In the genomic region with DNA sequence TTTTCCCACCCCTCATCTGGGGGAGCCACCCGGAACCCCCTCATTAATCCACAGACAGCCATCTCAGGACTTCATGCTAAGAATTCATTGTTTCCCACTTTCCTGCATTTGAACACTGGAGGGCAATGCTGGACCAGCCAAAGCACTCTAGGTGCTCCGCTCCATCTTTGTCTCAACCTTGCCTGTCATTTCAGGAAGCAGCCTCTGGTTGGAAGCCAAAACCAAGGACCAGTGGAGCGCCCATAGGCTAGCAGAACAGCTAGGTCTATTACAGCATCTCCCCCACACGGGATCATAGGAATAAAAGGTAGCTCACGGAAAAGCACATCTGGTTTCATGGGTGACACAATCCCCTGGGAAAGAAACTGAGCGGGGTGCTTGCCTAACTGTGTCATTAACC, we compare ENCODE assay signal across 8 cellular contexts.
DNase-seq lines count a peak whose midpoint lies in the region; ATAC-seq, FAIRE-seq and TF ChIP-seq lines count a peak whose summit lies in the region.

No MANE protein-coding gene starts in this region.

- FAIRE-seq in K562 (lab: Jason Lieb, UNC), result peak; percentile 42

- H3K79me2 ChIP-seq in K562 (ENCODE audit: control insufficient read depth, insufficient read depth, low read length), result no peaks in the 10 kb centered on the region
- H3K79me2 ChIP-seq in smooth muscle cell (ENCODE audit: low read depth), result no peaks in the 10 kb centered on the region

- TF ChIP-seq RAD21 in K562 (CRISPR knock-in tag; conservative IDR thresholded peaks at IDR 0.05 in 1 of 2, IDR thresholded peaks at IDR 0.05 in 1 of 2), result peak; percentile 96 to 98

- TF ChIP-seq CTCF in K562 (IDR thresholded peaks at IDR 0.05 in 2 of 3, conservative IDR thresholded peaks at IDR 0.05 in 1 of 3; ENCODE audit: insufficient read depth in 2 of 3, low read depth in 1 of 3, low read length in 3 of 3) (peak; percentile 67 to 88 (median 79)), smooth muscle cell (IDR thresholded peaks at IDR 0.05; ENCODE audit: borderline replicate concordance, insufficient read depth, poor library complexity, severe bottlenecking) (peak; percentile 74)

- CTCF ChIA-PET in K562 (lab: Yijun Ruan, JAX; ENCODE audit: low intra/inter-chr PET ratio), result interaction anchor here (0.7 to 2.3 kb wide), 5 partner anchors 47 to 261 kb away, joined by 3 to 33 read pairs (median 4); no protein-coding TSS in a partner anchor

- in situ Hi-C loops in K562 (cut with MboI), result loop anchor here (5.0 to 10.0 kb wide), 2 partner anchors 80 to 263 kb away; no protein-coding TSS in a partner anchor

- 0% methylated on average over 6 of the region's 6 CpGs for WGBS in K562 (ENCODE audit: insufficient coverage, low coverage, missing lambda C conversion rate)
- WGBS in smooth muscle cell (ENCODE audit: low lambda C conversion rate), result 51% methylated on average over 6 of the region's 6 CpGs

- no peaks in the 10 kb centered on the region for H3K9me3 ChIP-seq in BLaER1 treated with 17β-estradiol and CSF1 and Interleukin-3, amounts not matched to agents 10 nM and 100 nM (replicated peaks in 1 of 11)
- H3K9me3 ChIP-seq in K562 (replicated peaks; ENCODE audit: control insufficient read depth, insufficient read depth, low read depth, low read length), result no peaks in the 10 kb centered on the region
- no peaks in the 10 kb centered on the region for H3K9me3 ChIP-seq in smooth muscle cell (replicated peaks; ENCODE audit: low read depth)

- H3K4me1 ChIP-seq in BLaER1 treated with 17β-estradiol and CSF1 and Interleukin-3, amounts not matched to agents 10 nM and 100 nM, result peaks cover 0 to 70% (median 43%) of the 10 kb centered on the region in 10 experiments; a peak in 16 of 20 replicates
- H3K4me1 ChIP-seq in K562 (replicated peaks in 1 of 2; ENCODE audit: control insufficient read depth in 2 of 2, insufficient read depth in 2 of 2, low read length in 2 of 2) (no peaks in the 10 kb centered on the region), smooth muscle cell (ENCODE audit: low read depth) (no peaks in the 10 kb centered on the region)

- H3K4me2 ChIP-seq in BLaER1 treated with 17β-estradiol and CSF1 and Interleukin-3, amounts not matched to agents 10 nM and 100 nM, result peak overlapping the region in 10 of 11 experiments; percentile 18 to 85 (median 62); a peak in 19 of 22 replicates
- H3K4me2 ChIP-seq in K562 (ENCODE audit: insufficient read depth, low read length) (no peak overlapping the region), smooth muscle cell (no peak overlapping the region)

- H3K36me3 ChIP-seq in BLaER1 treated with 17β-estradiol and CSF1 and Interleukin-3, amounts not matched to agents 10 nM and 100 nM, result no peaks in the 10 kb centered on the region
- no peaks in the 10 kb centered on the region for H3K36me3 ChIP-seq in K562 (ENCODE audit: control insufficient read depth, insufficient read depth, low read length)
- no peaks in the 10 kb centered on the region for H3K36me3 ChIP-seq in smooth muscle cell (ENCODE audit: low read depth)

- H3F3A ChIP-seq in smooth muscle cell (ENCODE audit: low read depth), result peaks cover 8% of the 10 kb centered on the region

- intact Hi-C loops in K562 (cut with micrococcal nuclease), result loop anchor here (1.0 to 10.0 kb wide), 2 partner anchors 79 to 163 kb away; no protein-coding TSS in a partner anchor

- peaks cover 0 to 21% (median 9%) of the 10 kb centered on the region in 11 experiments; a peak in 9 of 22 replicates for H3K27me3 ChIP-seq in BLaER1 treated with 17β-estradiol and CSF1 and Interleukin-3, amounts not matched to agents 10 nM and 100 nM
- H3K27me3 ChIP-seq in K562 (ENCODE audit: control insufficient read depth in 2 of 2, insufficient read depth in 2 of 2, low read length in 2 of 2) (peaks cover 2 to 4% of the 10 kb centered on the region in 2 experiments; a peak in 3 of 5 replicates), smooth muscle cell (ENCODE audit: low read depth) (no peaks in the 10 kb centered on the region)

- DNase-seq in NCI-H2227 (lab: John Stamatoyannopoulos, UW; ENCODE audit: unreplicated experiment), result peak; percentile 54
- DNase-seq in K562 (ENCODE audit: extremely low read depth in 1 of 4, low spot score in 3 of 4), result peak; percentile 19 to 62 (median 30)
- DNase-seq in iPS-NIHi11 (ENCODE audit: low spot score), result peak; percentile 76
- peak; percentile 4 for DNase-seq in smooth muscle cell (lab: John Stamatoyannopoulos, UW; ENCODE audit: unreplicated experiment)
- DNase-seq in NCI-H187 (lab: John Stamatoyannopoulos, UW), result no peak
- no peak for DNase-seq in effector CD8-positive, alpha-beta T cell (lab: John Stamatoyannopoulos, UW)

- peak overlapping the region in 4 of 11 experiments; percentile 23 to 44 (median 30); a peak in 3 of 22 replicates for H3K9ac ChIP-seq in BLaER1 treated with 17β-estradiol and CSF1 and Interleukin-3, amounts not matched to agents 10 nM and 100 nM
- H3K9ac ChIP-seq in K562 (ENCODE audit: insufficient read depth in 1 of 2, low read depth in 2 of 2, low read length in 2 of 2) (no peak overlapping the region), smooth muscle cell (ENCODE audit: low read depth) (no peak overlapping the region)

- no peaks in the 10 kb centered on the region for H4K20me1 ChIP-seq in BLaER1 treated with 17β-estradiol and CSF1 and Interleukin-3, amounts not matched to agents 10 nM and 100 nM
- H4K20me1 ChIP-seq in K562 (replicated peaks; ENCODE audit: control insufficient read depth, insufficient read depth, low read length) (no peaks in the 10 kb centered on the region), smooth muscle cell (ENCODE audit: low read depth) (no peaks in the 10 kb centered on the region)

- BruUV-seq in K562 (replicated peaks; lab: Mats Ljungman, UMichigan), result no TSS peak

- H2AFZ ChIP-seq in K562 (ENCODE audit: low read depth, low read length), result no peak overlapping the region
- H2AFZ ChIP-seq in smooth muscle cell (ENCODE audit: low read depth), result no peak overlapping the region

- no peaks in the 10 kb centered on the region for H3K9me1 ChIP-seq in K562 (ENCODE audit: control insufficient read depth, insufficient read depth, low read length)

- ATAC-seq in GM21367 (IDR thresholded peaks at IDR 0.05; ENCODE audit: unreplicated experiment) (peak; percentile 42), K562 (peak; percentile 71)

- no peak for TF ChIP-seq POLR2A in K562 (conservative IDR thresholded peaks at IDR 0.05)

- POLR2A ChIA-PET in K562 (lab: Yijun Ruan, JAX), result interaction anchor here (0.6 kb wide), 1 partner anchor 79 kb away, joined by 3 read pairs; no protein-coding TSS in a partner anchor

- H3K27ac ChIP-seq in BLaER1 treated with 17β-estradiol and CSF1 and Interleukin-3, amounts not matched to agents 10 nM and 100 nM, result peak overlapping the region in 8 of 11 experiments; percentile 14 to 64 (median 46); a peak in 12 of 22 replicates
- H3K27ac ChIP-seq in K562 (ENCODE audit: extremely low read depth, low read depth, low read length), result no peak overlapping the region
- no peak overlapping the region for H3K27ac ChIP-seq in smooth muscle cell (ENCODE audit: low read depth)

- no peak for TF ChIP-seq EP300 in K562 (IDR thresholded peaks at IDR 0.05; ENCODE audit: low read length)

- H3K4me3 ChIP-seq in BLaER1 treated with 17β-estradiol and CSF1 and Interleukin-3, amounts not matched to agents 10 nM and 100 nM, result no peak overlapping the region
- no peak overlapping the region for H3K4me3 ChIP-seq in K562
- no peak overlapping the region for H3K4me3 ChIP-seq in smooth muscle cell

TF ChIP-seq in K562, 482 proteins besides CTCF, POLR2A, EP300 and RAD21 (continues in another document):
- TF ChIP-seq, protein P1, sequence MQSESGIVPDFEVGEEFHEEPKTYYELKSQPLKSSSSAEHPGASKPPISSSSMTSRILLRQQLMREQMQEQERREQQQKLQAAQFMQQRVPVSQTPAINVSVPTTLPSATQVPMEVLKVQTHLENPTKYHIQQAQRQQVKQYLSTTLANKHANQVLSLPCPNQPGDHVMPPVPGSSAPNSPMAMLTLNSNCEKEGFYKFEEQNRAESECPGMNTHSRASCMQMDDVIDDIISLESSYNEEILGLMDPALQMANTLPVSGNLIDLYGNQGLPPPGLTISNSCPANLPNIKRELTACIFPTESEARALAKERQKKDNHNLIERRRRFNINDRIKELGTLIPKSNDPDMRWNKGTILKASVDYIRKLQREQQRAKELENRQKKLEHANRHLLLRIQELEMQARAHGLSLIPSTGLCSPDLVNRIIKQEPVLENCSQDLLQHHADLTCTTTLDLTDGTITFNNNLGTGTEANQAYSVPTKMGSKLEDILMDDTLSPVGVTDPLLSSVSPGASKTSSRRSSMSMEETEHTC (IDR thresholded peaks at IDR 0.05), result no peak
- peak; percentile 74; the same call in 1 of the 2 replicates for TF ChIP-seq STAG1 (CRISPR knock-in tag; IDR thresholded peaks at IDR 0.05; ENCODE audit: borderline replicate concordance)
- TF ChIP-seq, protein P2, sequence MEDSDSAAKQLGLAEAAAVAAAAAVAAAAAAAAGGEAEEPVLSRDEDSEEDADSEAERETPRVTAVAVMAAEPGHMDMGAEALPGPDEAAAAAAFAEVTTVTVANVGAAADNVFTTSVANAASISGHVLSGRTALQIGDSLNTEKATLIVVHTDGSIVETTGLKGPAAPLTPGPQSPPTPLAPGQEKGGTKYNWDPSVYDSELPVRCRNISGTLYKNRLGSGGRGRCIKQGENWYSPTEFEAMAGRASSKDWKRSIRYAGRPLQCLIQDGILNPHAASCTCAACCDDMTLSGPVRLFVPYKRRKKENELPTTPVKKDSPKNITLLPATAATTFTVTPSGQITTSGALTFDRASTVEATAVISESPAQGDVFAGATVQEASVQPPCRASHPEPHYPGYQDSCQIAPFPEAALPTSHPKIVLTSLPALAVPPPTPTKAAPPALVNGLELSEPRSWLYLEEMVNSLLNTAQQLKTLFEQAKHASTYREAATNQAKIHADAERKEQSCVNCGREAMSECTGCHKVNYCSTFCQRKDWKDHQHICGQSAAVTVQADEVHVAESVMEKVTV (CRISPR knock-in tag; IDR thresholded peaks at IDR 0.05), result peak; percentile 97
- peak; percentile 74 for TF ChIP-seq SMC3 (conservative IDR thresholded peaks at IDR 0.05; ENCODE audit: insufficient read depth, low read depth, low read length)
- no peak for TF ChIP-seq ZNF41 (CRISPR knock-in tag; conservative IDR thresholded peaks at IDR 0.05)
- TF ChIP-seq RB1 (IDR thresholded peaks at IDR 0.05; ENCODE audit: low read depth), result 0 out of 2 replicates have a peak, but pooled peaks have one; percentile 20

Comparison
In these comparisons a context has a peak if more than half of its experiments do, and no peak if none do; other contexts are left out.
1. H3K27ac ChIP-seq: peak in BLaER1 treated with 17β-estradiol and CSF1 and Interleukin-3, amounts not matched to agents 10 nM and 100 nM (8 of 11); none in K562 (single experiment) and smooth muscle cell (single experiment).
2. H3K4me2 ChIP-seq: peak in BLaER1 treated with 17β-estradiol and CSF1 and Interleukin-3, amounts not matched to agents 10 nM and 100 nM (10 of 11); none in K562 (single experiment) and smooth muscle cell (single experiment).
3. DNase-seq: peak in NCI-H2227 (single experiment), K562 (4 of 4), iPS-NIHi11 (single experiment) and smooth muscle cell (single experiment); none in NCI-H187 (0 of 2) and effector CD8-positive, alpha-beta T cell (single experiment).